ENCODE assay signal across 8 cellular contexts in genomic region chr1:37999434-38000232, GRCh38. TPM values are rescaled to one million over a fixed set of nuclear protein-coding genes. Genes with fewer than 3 reads are reported as not detected.
DNase-seq lines count a peak whose midpoint lies in the region; ATAC-seq, FAIRE-seq and TF ChIP-seq lines count a peak whose summit lies in the region.

No MANE protein-coding gene starts in this region.

- no peak for TF ChIP-seq POLR2A in right lobe of liver (IDR thresholded peaks at IDR 0.05)
- no peak for TF ChIP-seq POLR2A in thyroid gland (IDR thresholded peaks at IDR 0.05)

- H3K27ac Mint-ChIP-seq in CD8-positive, alpha-beta memory T cell: peak overlapping the region; percentile 29 to 98 (median 73)

- CTCF ChIA-PET in CD8-positive, alpha-beta memory T cell (lab: Charles Lee): interaction anchor here (1.2 to 1.3 kb wide), 2 partner anchors 10 to 19 kb away, joined by 5 read pairs; partner anchors contain the start of gene SF3A3

- H3K4me1 ChIP-seq in CD8-positive, alpha-beta memory T cell (ENCODE audit: insufficient read depth, low read length): peaks cover 21% of the 10 kb centered on the region
- H3K4me1 ChIP-seq in right lobe of liver (peaks cover 0 to 3% (median 0%) of the 10 kb centered on the region in 4 donors), thyroid gland (peaks cover 20 to 62% of the 10 kb centered on the region in 2 donors)

- H3K4me3 ChIP-seq in CD8-positive, alpha-beta memory T cell (ENCODE audit: low read length): no peak overlapping the region
- no peak overlapping the region for H3K4me3 ChIP-seq in bronchial epithelial cell (ENCODE audit: low read depth, low read length)
- H3K4me3 ChIP-seq in right lobe of liver: no peak overlapping the region
- H3K4me3 ChIP-seq in thyroid gland (replicated peaks in 1 of 3): no peak overlapping the region

- peaks cover 37 to 44% (median 38%) of the 10 kb centered on the region in 3 donors for H3K4me1 Mint-ChIP-seq in CD8-positive, alpha-beta memory T cell

- no peaks in the 10 kb centered on the region for H3K9me3 ChIP-seq in CD8-positive, alpha-beta memory T cell (ENCODE audit: low read length)
- H3K9me3 ChIP-seq in right lobe of liver (no peaks in the 10 kb centered on the region), thyroid gland (no peaks in the 10 kb centered on the region)

- H3K9me3 Mint-ChIP-seq in CD8-positive, alpha-beta memory T cell: no peaks in the 10 kb centered on the region

- POLR2A ChIA-PET in CD8-positive, alpha-beta memory T cell (lab: Charles Lee): no interaction called here

- peaks cover 0 to 11% of the 10 kb centered on the region in 2 donors for H3K27me3 Mint-ChIP-seq in CD8-positive, alpha-beta memory T cell

- FAIRE-seq in bronchial epithelial cell (lab: Jason Lieb, UNC): no peak

- no peaks in the 10 kb centered on the region for H3K36me3 Mint-ChIP-seq in CD8-positive, alpha-beta memory T cell

- peak overlapping the region; percentile 84 for H3K27ac ChIP-seq in CD8-positive, alpha-beta memory T cell (ENCODE audit: low read depth, low read length)
- H3K27ac ChIP-seq in right lobe of liver (peak overlapping the region; percentile 40 to 90 (median 59)), thyroid gland (peak overlapping the region; percentile 71 to 78 (median 76))

- WGBS in right lobe of liver (ENCODE audit: insufficient coverage, low coverage, low lambda C conversion rate, missing lambda C conversion rate): 19% methylated on average over 5 of the region's 9 CpGs
- 32 to 50% methylated on average over 8 to 9 of the region's 9 CpGs for WGBS in thyroid gland, 2 donors

- DNase-seq in CD8-positive, alpha-beta memory T cell: no peak
- DNase-seq in NCI-H226 (peak; percentile 48), bronchial epithelial cell (ENCODE audit: low read depth) (peak; percentile 38), right lobe of liver (peak in 1 of 3 donors; percentile 57), thyroid gland (peak in 1 of 2 donors; percentile 36), DMS 273 (lab: John Stamatoyannopoulos, UW; ENCODE audit: unreplicated experiment) (no peak), DMS153 (lab: John Stamatoyannopoulos, UW) (no peak), COR-L47 (lab: John Stamatoyannopoulos, UW) (no peak)

- no peak for TF ChIP-seq CTCF in bronchial epithelial cell (IDR thresholded peaks at IDR 0.05; ENCODE audit: insufficient read depth, low read length, severe bottlenecking)
- no peak for TF ChIP-seq CTCF in right lobe of liver (IDR thresholded peaks at IDR 0.05)
- TF ChIP-seq CTCF in thyroid gland (IDR thresholded peaks at IDR 0.05): no peak

- peaks cover 8% of the 10 kb centered on the region for H3K36me3 ChIP-seq in CD8-positive, alpha-beta memory T cell (ENCODE audit: insufficient read depth, low read length)
- H3K36me3 ChIP-seq in bronchial epithelial cell (ENCODE audit: control insufficient read depth, insufficient read depth, low read length) (peaks cover 1% of the 10 kb centered on the region), right lobe of liver (no peaks in the 10 kb centered on the region), thyroid gland (no peaks in the 10 kb centered on the region)

- ATAC-seq in right lobe of liver: peak; percentile 46 to 67 (median 55)

- intact Hi-C loops in right lobe of liver (cut with DNase I) (no loop called here), thyroid gland (cut with DNase I) (loop anchor here (10.0 kb wide), 1 partner anchor 65 kb away; no protein-coding TSS in a partner anchor)

- H3K4me3 Mint-ChIP-seq in CD8-positive, alpha-beta memory T cell: peak overlapping the region in 2 of 7 donors; percentile 48 to 72

- no peaks in the 10 kb centered on the region for H3K27me3 ChIP-seq in CD8-positive, alpha-beta memory T cell (ENCODE audit: insufficient read depth, low read length, poor library complexity, severe bottlenecking)
- H3K27me3 ChIP-seq in bronchial epithelial cell (ENCODE audit: control insufficient read depth, insufficient read depth, low read length): no peaks in the 10 kb centered on the region
- no peaks in the 10 kb centered on the region for H3K27me3 ChIP-seq in right lobe of liver
- H3K27me3 ChIP-seq in thyroid gland: no peaks in the 10 kb centered on the region

RNA-seq across cellular contexts. Expression of gene FHL3, which starts 5.7 kb away (rescaled TPM):
- total RNA-seq in CD8-positive, alpha-beta memory T cell: 10 to 100 TPM; 15.4 to 17.5 TPM
- 19.7 TPM for polyA plus RNA-seq in CD8-positive, alpha-beta memory T cell
- total RNA-seq in bronchial epithelial cell (2.6 and 6.7 TPM in 2 replicates), right lobe of liver (1 to 10 TPM; 1.3 to 7.1 (median 4.4) TPM), thyroid gland (10 to 100 TPM in 2 of 4 donors, 1 to 10 TPM in 2; 7.5 to 13.8 (median 10.4) TPM)

RNA-seq across cellular contexts. Expression of gene SF3A3, which starts 9.8 kb away (rescaled TPM):
- total RNA-seq in CD8-positive, alpha-beta memory T cell: 100 to 1,000 TPM; 116 to 129 TPM
- 94.6 TPM for polyA plus RNA-seq in CD8-positive, alpha-beta memory T cell
- 83.2 and 90.6 TPM in 2 replicates for total RNA-seq in bronchial epithelial cell
- total RNA-seq in right lobe of liver: 10 to 100 TPM; 13.6 to 32.1 (median 20.8) TPM
- 10 to 100 TPM; 42.1 to 77.0 (median 46.6) TPM for total RNA-seq in thyroid gland

RNA-seq across cellular contexts. Expression of gene UTP11, which starts 12.9 kb away (rescaled TPM):
- 10 to 100 TPM; 73.5 to 73.6 TPM for total RNA-seq in CD8-positive, alpha-beta memory T cell
- polyA plus RNA-seq in CD8-positive, alpha-beta memory T cell: 22.4 TPM
- total RNA-seq in bronchial epithelial cell (20.5 and 20.9 TPM in 2 replicates), right lobe of liver (10 to 100 TPM in 5 of 6 experiments, 1 to 10 TPM in 1; 6.8 to 33.1 (median 12.8) TPM), thyroid gland (10 to 100 TPM; 36.1 to 43.9 (median 39.4) TPM)

RNA-seq across cellular contexts. Expression of gene POU3F1, which starts 47.0 kb away (rescaled TPM):
- under 1 TPM; 0.44 to 0.57 TPM for total RNA-seq in CD8-positive, alpha-beta memory T cell
- 0.09 TPM for polyA plus RNA-seq in CD8-positive, alpha-beta memory T cell
- total RNA-seq in bronchial epithelial cell (under 0.01 and 0.13 TPM in 2 replicates), right lobe of liver (under 1 TPM in 1 of 6 experiments, not detected in 5; 0.09 TPM), thyroid gland (not detected)

RNA-seq across cellular contexts. Expression of gene INPP5B, which starts 52.8 kb away (rescaled TPM):
- total RNA-seq in CD8-positive, alpha-beta memory T cell: 10 to 100 TPM; 24.1 to 25.1 TPM
- polyA plus RNA-seq in CD8-positive, alpha-beta memory T cell: 22.9 TPM
- total RNA-seq in bronchial epithelial cell (5.6 and 8.4 TPM in 2 replicates), right lobe of liver (10 to 100 TPM; 10.5 to 23.1 (median 14.6) TPM), thyroid gland (10 to 100 TPM; 24.7 to 42.5 (median 30.8) TPM)

Comparison
In these comparisons a context has a peak if more than half of its experiments do, and no peak if none do; other contexts are left out.
1. DNase-seq: peak in NCI-H226 (single experiment) and bronchial epithelial cell (single experiment); none in CD8-positive, alpha-beta memory T cell (0 of 5), DMS 273 (single experiment), DMS153 (single experiment) and COR-L47 (single experiment).
2. Peak in every context shown above with its lines, with median percentiles within 50 percentile points of each other: H3K27ac ChIP-seq.